1 cellular context compared by ENCODE assay signal in the genomic region with DNA sequence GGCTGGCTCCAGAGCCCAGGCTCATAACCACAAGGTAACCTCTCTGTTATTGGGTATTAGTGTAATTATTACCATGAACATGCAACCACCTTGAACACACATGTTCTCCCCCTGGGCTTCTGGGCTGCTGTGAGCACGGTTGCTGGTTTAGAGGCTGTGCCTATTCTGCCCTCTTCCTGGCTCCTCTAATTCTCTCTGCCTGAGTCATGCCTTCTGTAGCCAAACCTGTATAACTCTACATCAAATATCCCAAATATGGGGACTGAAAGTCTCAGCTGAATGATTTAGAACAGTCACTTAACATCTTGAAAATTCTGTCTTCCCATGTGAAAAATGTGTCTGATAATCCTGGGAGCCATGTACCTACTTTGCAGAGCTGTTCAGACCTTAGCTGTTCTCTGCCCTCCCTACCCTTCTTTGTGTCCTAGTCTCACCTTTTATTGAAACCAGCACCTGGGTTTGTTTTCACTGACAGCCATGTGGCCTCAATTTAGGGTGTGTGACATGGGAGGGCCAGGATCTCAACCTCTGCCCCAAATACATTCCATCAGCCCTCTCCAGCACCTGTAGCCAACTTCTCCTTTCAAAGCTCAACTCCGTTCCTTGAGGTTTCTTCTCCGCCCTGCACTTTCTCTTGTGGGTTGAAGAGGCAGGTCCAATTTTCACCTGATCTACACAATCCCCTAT.
TF ChIP-seq lines count a peak whose summit lies in the region.

No MANE protein-coding gene starts in this region.

TF ChIP-seq in GM23338, 12 proteins besides CTCF, POLR2A, EP300 and RAD21 (continued from another document):
- TF ChIP-seq, protein P1, sequence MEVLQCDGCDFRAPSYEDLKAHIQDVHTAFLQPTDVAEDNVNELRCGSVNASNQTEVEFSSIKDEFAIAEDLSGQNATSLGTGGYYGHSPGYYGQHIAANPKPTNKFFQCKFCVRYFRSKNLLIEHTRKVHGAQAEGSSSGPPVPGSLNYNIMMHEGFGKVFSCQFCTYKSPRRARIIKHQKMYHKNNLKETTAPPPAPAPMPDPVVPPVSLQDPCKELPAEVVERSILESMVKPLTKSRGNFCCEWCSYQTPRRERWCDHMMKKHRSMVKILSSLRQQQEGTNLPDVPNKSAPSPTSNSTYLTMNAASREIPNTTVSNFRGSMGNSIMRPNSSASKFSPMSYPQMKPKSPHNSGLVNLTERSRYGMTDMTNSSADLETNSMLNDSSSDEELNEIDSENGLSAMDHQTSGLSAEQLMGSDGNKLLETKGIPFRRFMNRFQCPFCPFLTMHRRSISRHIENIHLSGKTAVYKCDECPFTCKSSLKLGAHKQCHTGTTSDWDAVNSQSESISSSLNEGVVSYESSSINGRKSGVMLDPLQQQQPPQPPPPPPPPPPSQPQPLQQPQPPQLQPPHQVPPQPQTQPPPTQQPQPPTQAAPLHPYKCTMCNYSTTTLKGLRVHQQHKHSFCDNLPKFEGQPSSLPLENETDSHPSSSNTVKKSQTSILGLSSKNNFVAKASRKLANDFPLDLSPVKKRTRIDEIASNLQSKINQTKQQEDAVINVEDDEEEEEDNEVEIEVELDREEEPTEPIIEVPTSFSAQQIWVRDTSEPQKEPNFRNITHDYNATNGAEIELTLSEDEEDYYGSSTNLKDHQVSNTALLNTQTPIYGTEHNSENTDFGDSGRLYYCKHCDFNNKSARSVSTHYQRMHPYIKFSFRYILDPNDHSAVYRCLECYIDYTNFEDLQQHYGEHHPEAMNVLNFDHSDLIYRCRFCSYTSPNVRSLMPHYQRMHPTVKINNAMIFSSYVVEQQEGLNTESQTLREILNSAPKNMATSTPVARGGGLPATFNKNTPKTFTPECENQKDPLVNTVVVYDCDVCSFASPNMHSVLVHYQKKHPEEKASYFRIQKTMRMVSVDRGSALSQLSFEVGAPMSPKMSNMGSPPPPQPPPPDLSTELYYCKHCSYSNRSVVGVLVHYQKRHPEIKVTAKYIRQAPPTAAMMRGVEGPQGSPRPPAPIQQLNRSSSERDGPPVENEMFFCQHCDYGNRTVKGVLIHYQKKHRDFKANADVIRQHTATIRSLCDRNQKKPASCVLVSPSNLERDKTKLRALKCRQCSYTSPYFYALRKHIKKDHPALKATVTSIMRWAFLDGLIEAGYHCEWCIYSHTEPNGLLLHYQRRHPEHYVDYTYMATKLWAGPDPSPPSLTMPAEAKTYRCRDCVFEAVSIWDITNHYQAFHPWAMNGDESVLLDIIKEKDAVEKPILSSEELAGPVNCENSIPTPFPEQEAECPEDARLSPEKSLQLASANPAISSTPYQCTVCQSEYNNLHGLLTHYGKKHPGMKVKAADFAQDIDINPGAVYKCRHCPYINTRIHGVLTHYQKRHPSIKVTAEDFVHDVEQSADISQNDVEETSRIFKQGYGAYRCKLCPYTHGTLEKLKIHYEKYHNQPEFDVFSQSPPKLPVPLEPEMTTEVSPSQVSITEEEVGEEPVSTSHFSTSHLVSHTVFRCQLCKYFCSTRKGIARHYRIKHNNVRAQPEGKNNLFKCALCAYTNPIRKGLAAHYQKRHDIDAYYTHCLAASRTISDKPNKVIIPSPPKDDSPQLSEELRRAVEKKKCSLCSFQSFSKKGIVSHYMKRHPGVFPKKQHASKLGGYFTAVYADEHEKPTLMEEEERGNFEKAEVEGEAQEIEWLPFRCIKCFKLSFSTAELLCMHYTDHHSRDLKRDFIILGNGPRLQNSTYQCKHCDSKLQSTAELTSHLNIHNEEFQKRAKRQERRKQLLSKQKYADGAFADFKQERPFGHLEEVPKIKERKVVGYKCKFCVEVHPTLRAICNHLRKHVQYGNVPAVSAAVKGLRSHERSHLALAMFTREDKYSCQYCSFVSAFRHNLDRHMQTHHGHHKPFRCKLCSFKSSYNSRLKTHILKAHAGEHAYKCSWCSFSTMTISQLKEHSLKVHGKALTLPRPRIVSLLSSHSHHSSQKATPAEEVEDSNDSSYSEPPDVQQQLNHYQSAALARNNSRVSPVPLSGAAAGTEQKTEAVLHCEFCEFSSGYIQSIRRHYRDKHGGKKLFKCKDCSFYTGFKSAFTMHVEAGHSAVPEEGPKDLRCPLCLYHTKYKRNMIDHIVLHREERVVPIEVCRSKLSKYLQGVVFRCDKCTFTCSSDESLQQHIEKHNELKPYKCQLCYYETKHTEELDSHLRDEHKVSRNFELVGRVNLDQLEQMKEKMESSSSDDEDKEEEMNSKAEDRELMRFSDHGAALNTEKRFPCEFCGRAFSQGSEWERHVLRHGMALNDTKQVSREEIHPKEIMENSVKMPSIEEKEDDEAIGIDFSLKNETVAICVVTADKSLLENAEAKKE (CRISPR knock-in tag; IDR thresholded peaks at IDR 0.05): no peak
- TF ChIP-seq, protein P2, sequence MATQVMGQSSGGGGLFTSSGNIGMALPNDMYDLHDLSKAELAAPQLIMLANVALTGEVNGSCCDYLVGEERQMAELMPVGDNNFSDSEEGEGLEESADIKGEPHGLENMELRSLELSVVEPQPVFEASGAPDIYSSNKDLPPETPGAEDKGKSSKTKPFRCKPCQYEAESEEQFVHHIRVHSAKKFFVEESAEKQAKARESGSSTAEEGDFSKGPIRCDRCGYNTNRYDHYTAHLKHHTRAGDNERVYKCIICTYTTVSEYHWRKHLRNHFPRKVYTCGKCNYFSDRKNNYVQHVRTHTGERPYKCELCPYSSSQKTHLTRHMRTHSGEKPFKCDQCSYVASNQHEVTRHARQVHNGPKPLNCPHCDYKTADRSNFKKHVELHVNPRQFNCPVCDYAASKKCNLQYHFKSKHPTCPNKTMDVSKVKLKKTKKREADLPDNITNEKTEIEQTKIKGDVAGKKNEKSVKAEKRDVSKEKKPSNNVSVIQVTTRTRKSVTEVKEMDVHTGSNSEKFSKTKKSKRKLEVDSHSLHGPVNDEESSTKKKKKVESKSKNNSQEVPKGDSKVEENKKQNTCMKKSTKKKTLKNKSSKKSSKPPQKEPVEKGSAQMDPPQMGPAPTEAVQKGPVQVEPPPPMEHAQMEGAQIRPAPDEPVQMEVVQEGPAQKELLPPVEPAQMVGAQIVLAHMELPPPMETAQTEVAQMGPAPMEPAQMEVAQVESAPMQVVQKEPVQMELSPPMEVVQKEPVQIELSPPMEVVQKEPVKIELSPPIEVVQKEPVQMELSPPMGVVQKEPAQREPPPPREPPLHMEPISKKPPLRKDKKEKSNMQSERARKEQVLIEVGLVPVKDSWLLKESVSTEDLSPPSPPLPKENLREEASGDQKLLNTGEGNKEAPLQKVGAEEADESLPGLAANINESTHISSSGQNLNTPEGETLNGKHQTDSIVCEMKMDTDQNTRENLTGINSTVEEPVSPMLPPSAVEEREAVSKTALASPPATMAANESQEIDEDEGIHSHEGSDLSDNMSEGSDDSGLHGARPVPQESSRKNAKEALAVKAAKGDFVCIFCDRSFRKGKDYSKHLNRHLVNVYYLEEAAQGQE (IDR thresholded peaks at IDR 0.05; ENCODE audit: unreplicated experiment): no peak
- no peak for TF ChIP-seq EZH2 (IDR thresholded peaks at IDR 0.05; ENCODE audit: low read depth, unreplicated experiment)
